12 cellular contexts compared by ENCODE assay signal in genomic region chr2:165777522-165778186, GRCh38. TPM values are rescaled to one million over a fixed set of nuclear protein-coding genes. Genes with fewer than 3 reads are reported as not detected.
DNase-seq lines count a peak whose midpoint lies in the region; ATAC-seq and TF ChIP-seq lines count a peak whose summit lies in the region.
"Had no signal": no experiment of that assay in that cellular context is flagged by ENCODE, and none has a peak within 500 bp of the region (broad histone marks: within the 10 kb centered on the region; RNA-seq: fewer than 3 reads in every experiment).

No MANE protein-coding gene starts in this region.

- peaks cover 0 to 3% of the 10 kb centered on the region in 2 experiments; a peak in 1 of 3 replicates for H3K36me3 ChIP-seq in HEK293 (ENCODE audit: control insufficient read depth in 2 of 2, insufficient read depth in 1 of 2, low read length in 2 of 2)

- H3K4me1 ChIP-seq in HEK293 (ENCODE audit: control insufficient read depth, insufficient read depth, low read length) = peaks cover 31% of the 10 kb centered on the region; the same call in 1 of the 2 replicates

- POLR2A ChIA-PET in activated CD4-positive, alpha-beta T cell treated with anti-CD3 and anti-CD28 coated beads, Interleukin-2, amount 10 ng/mL, durations not matched to agents 7 days and 5 days (lab: Charles Lee) = no interaction called here
- POLR2A ChIA-PET in HEK293 (lab: Yijun Ruan, JAX) = no interaction called here
- POLR2A ChIA-PET in activated CD8-positive, alpha-beta T cell treated with anti-CD3 and anti-CD28 coated beads, Interleukin-2, amount 10 ng/mL, durations not matched to agents 7 days and 5 days (lab: Charles Lee) = no interaction called here

- no peak overlapping the region for H3K4me3 Mint-ChIP-seq in activated CD4-positive, alpha-beta T cell treated with anti-CD3 and anti-CD28 coated beads, Interleukin-2, amount 10 ng/mL, durations not matched to agents 7 days and 5 days
- no peak overlapping the region for H3K4me3 Mint-ChIP-seq in activated CD8-positive, alpha-beta T cell treated with anti-CD3 and anti-CD28 coated beads, Interleukin-2, amount 10 ng/mL, durations not matched to agents 7 days and 5 days
- peak overlapping the region; percentile 34 for H3K4me3 Mint-ChIP-seq in natural killer cell treated with Interleukin-12 subunit alpha and Interleukin-12 subunit beta and Interleukin-15 and Interleukin-18, amount 100 ng/mL, for 72 hours

- TF ChIP-seq CTCF in HEK293 (tag by site-specific recombination; IDR thresholded peaks at IDR 0.05) = no peak

- H3K9me3 ChIP-seq in HEK293 (ENCODE audit: control insufficient read depth, insufficient read depth, low read depth, low read length) = no peaks in the 10 kb centered on the region

- CTCF ChIA-PET in activated CD4-positive, alpha-beta T cell treated with anti-CD3 and anti-CD28 coated beads, Interleukin-2, amount 10 ng/mL, durations not matched to agents 7 days and 5 days (lab: Charles Lee) = interaction anchor here (0.6 to 1.6 kb wide), 3 partner anchors 10 to 18 kb away, joined by 3 to 4 read pairs (median 3); no protein-coding TSS in a partner anchor
- CTCF ChIA-PET in HEK293 (lab: Yijun Ruan, JAX) = interaction anchor here (0.9 to 2.8 kb wide), 4 partner anchors 87 to 386 kb away, joined by 3 to 12 read pairs (median 3); no protein-coding TSS in a partner anchor
- CTCF ChIA-PET in activated CD8-positive, alpha-beta T cell treated with anti-CD3 and anti-CD28 coated beads, Interleukin-2, amount 10 ng/mL, durations not matched to agents 7 days and 5 days (lab: Charles Lee) = interaction anchor here (0.9 to 2.1 kb wide), 3 partner anchors 16 to 375 kb away, joined by 3 to 9 read pairs (median 4); partner anchors contain the start of gene GALNT3

- peaks cover 34% of the 10 kb centered on the region for H3K36me3 Mint-ChIP-seq in activated CD4-positive, alpha-beta T cell treated with anti-CD3 and anti-CD28 coated beads, Interleukin-2, amount 10 ng/mL, durations not matched to agents 7 days and 5 days (ENCODE audit: low read depth)
- H3K36me3 Mint-ChIP-seq in activated CD8-positive, alpha-beta T cell treated with anti-CD3 and anti-CD28 coated beads, Interleukin-2, amount 10 ng/mL, durations not matched to agents 7 days and 5 days (ENCODE audit: low read depth) = peaks cover 12% of the 10 kb centered on the region
- H3K36me3 Mint-ChIP-seq in natural killer cell treated with Interleukin-12 subunit alpha and Interleukin-12 subunit beta and Interleukin-15 and Interleukin-18, amount 100 ng/mL, for 72 hours = peaks cover 8% of the 10 kb centered on the region

- no peak for ATAC-seq in activated CD8-positive, alpha-beta T cell treated with anti-CD3 and anti-CD28 coated beads, Interleukin-2, amount 10 ng/mL, durations not matched to agents 7 days and 5 days
- ATAC-seq in natural killer cell treated with Interleukin-12 subunit alpha and Interleukin-12 subunit beta and Interleukin-15 and Interleukin-18, amount 100 ng/mL, for 72 hours = peak in 1 of 2 donors; percentile 66
- no peak for ATAC-seq in GM19397 (IDR thresholded peaks at IDR 0.05; ENCODE audit: unreplicated experiment)

- H3K27ac Mint-ChIP-seq in activated CD4-positive, alpha-beta T cell treated with anti-CD3 and anti-CD28 coated beads, Interleukin-2, amount 10 ng/mL, durations not matched to agents 7 days and 5 days = peak overlapping the region; percentile 48
- H3K27ac Mint-ChIP-seq in activated CD8-positive, alpha-beta T cell treated with anti-CD3 and anti-CD28 coated beads, Interleukin-2, amount 10 ng/mL, durations not matched to agents 7 days and 5 days = no peak overlapping the region
- H3K27ac Mint-ChIP-seq in natural killer cell treated with Interleukin-12 subunit alpha and Interleukin-12 subunit beta and Interleukin-15 and Interleukin-18, amount 100 ng/mL, for 72 hours = peak overlapping the region; percentile 43 to 44

- peaks cover 3% of the 10 kb centered on the region for H3K27me3 Mint-ChIP-seq in activated CD4-positive, alpha-beta T cell treated with anti-CD3 and anti-CD28 coated beads, Interleukin-2, amount 10 ng/mL, durations not matched to agents 7 days and 5 days
- peaks cover 2% of the 10 kb centered on the region for H3K27me3 Mint-ChIP-seq in activated CD8-positive, alpha-beta T cell treated with anti-CD3 and anti-CD28 coated beads, Interleukin-2, amount 10 ng/mL, durations not matched to agents 7 days and 5 days (ENCODE audit: low read depth)
- no peaks in the 10 kb centered on the region for H3K27me3 Mint-ChIP-seq in natural killer cell treated with Interleukin-12 subunit alpha and Interleukin-12 subunit beta and Interleukin-15 and Interleukin-18, amount 100 ng/mL, for 72 hours

- H3K4me3 ChIP-seq in HEK293 (ENCODE audit: low read depth, low read length) = no peak overlapping the region

- peak; percentile 10 for DNase-seq in activated CD4-positive, alpha-beta T cell treated with anti-CD3 and anti-CD28 coated beads, Interleukin-2, amount 10 ng/mL, durations not matched to agents 7 days and 5 days
- DNase-seq in activated CD4-positive, alpha-beta T cell treated with anti-CD3 and anti-CD28 coated beads for 4 hours = no peak
- DNase-seq in activated CD8-positive, alpha-beta T cell treated with anti-CD3 and anti-CD28 coated beads, Interleukin-2, amount 10 ng/mL, durations not matched to agents 7 days and 5 days = peak; percentile 22
- no peak for DNase-seq in natural killer cell treated with Interleukin-12 subunit alpha and Interleukin-12 subunit beta and Interleukin-15 and Interleukin-18, amount 100 ng/mL, for 72 hours (ENCODE audit: low spot score)
- no peak for DNase-seq in central memory CD4-positive, alpha-beta T cell
- no peak for DNase-seq in cerebellar nuclear complex (lab: John Stamatoyannopoulos, UW)
- DNase-seq: effector CD8-positive, alpha-beta T cell; NCI-H1930; NCI-H748 treated with DMSO at 0.1 percent for 48 hours; stimulated activated CD4-positive, alpha-beta T cell treated with anti-CD3 and anti-CD28 coated beads, Interleukin-12 subunit alpha, Interleukin-12 subunit beta, amount 100 ng/mL, for 4 hours had no signal

- H3K9me3 Mint-ChIP-seq in activated CD4-positive, alpha-beta T cell treated with anti-CD3 and anti-CD28 coated beads, Interleukin-2, amount 10 ng/mL, durations not matched to agents 7 days and 5 days = peaks cover 10% of the 10 kb centered on the region
- H3K9me3 Mint-ChIP-seq in activated CD8-positive, alpha-beta T cell treated with anti-CD3 and anti-CD28 coated beads, Interleukin-2, amount 10 ng/mL, durations not matched to agents 7 days and 5 days (ENCODE audit: insufficient read depth) = peaks cover 5% of the 10 kb centered on the region
- H3K9me3 Mint-ChIP-seq in natural killer cell treated with Interleukin-12 subunit alpha and Interleukin-12 subunit beta and Interleukin-15 and Interleukin-18, amount 100 ng/mL, for 72 hours = no peaks in the 10 kb centered on the region

- peaks cover 15% of the 10 kb centered on the region for H3K4me1 Mint-ChIP-seq in activated CD4-positive, alpha-beta T cell treated with anti-CD3 and anti-CD28 coated beads, Interleukin-2, amount 10 ng/mL, durations not matched to agents 7 days and 5 days
- peaks cover 11% of the 10 kb centered on the region for H3K4me1 Mint-ChIP-seq in activated CD8-positive, alpha-beta T cell treated with anti-CD3 and anti-CD28 coated beads, Interleukin-2, amount 10 ng/mL, durations not matched to agents 7 days and 5 days (ENCODE audit: low read depth)
- peaks cover 26 to 39% of the 10 kb centered on the region in 2 donors for H3K4me1 Mint-ChIP-seq in natural killer cell treated with Interleukin-12 subunit alpha and Interleukin-12 subunit beta and Interleukin-15 and Interleukin-18, amount 100 ng/mL, for 72 hours (ENCODE audit: low read depth in 2 of 2)

- no peak overlapping the region; the same call in 1 of the 2 replicates for H3K27ac ChIP-seq in HEK293 (ENCODE audit: extremely low read depth, low read depth, low read length)

TF ChIP-seq in HEK293, 187 proteins besides CTCF, POLR2A, EP300 and RAD21:
- TF ChIP-seq ZNF692 (tag by site-specific recombination; IDR thresholded peaks at IDR 0.05) (no peak), FEZF1 (tag by site-specific recombination; IDR thresholded peaks at IDR 0.05) (peak; percentile 63)
TF ChIP-seq in HEK293: peak in this region for 1.

RNA-seq across cellular contexts. Expression of gene GALNT3, which starts 16.4 kb away (rescaled TPM):
- total RNA-seq in activated CD4-positive, alpha-beta T cell treated with anti-CD3 and anti-CD28 coated beads, Interleukin-2, amount 10 ng/mL, durations not matched to agents 7 days and 5 days = 1 to 10 TPM; 9.0 to 9.9 TPM
- total RNA-seq in activated CD8-positive, alpha-beta T cell treated with anti-CD3 and anti-CD28 coated beads, Interleukin-2, amount 10 ng/mL, durations not matched to agents 7 days and 5 days = 1 to 10 TPM; 5.8 to 6.2 TPM
- 10 to 100 TPM; 21.0 to 22.6 TPM for total RNA-seq in natural killer cell treated with Interleukin-12 subunit alpha and Interleukin-12 subunit beta and Interleukin-15 and Interleukin-18, amount 100 ng/mL, for 72 hours

Comparison
In these comparisons a context has a peak if more than half of its experiments do, and no peak if none do; other contexts are left out.
1. DNase-seq: peak in activated CD4-positive, alpha-beta T cell treated with anti-CD3 and anti-CD28 coated beads, Interleukin-2, amount 10 ng/mL, durations not matched to agents 7 days and 5 days (single experiment) and activated CD8-positive, alpha-beta T cell treated with anti-CD3 and anti-CD28 coated beads, Interleukin-2, amount 10 ng/mL, durations not matched to agents 7 days and 5 days (single experiment); none in activated CD4-positive, alpha-beta T cell treated with anti-CD3 and anti-CD28 coated beads for 4 hours (0 of 2), natural killer cell treated with Interleukin-12 subunit alpha and Interleukin-12 subunit beta and Interleukin-15 and Interleukin-18, amount 100 ng/mL, for 72 hours (single experiment), central memory CD4-positive, alpha-beta T cell (single experiment) and cerebellar nuclear complex (0 of 2).